Comparison of ENCODE assay signal across 15 cellular contexts in the genomic region with DNA sequence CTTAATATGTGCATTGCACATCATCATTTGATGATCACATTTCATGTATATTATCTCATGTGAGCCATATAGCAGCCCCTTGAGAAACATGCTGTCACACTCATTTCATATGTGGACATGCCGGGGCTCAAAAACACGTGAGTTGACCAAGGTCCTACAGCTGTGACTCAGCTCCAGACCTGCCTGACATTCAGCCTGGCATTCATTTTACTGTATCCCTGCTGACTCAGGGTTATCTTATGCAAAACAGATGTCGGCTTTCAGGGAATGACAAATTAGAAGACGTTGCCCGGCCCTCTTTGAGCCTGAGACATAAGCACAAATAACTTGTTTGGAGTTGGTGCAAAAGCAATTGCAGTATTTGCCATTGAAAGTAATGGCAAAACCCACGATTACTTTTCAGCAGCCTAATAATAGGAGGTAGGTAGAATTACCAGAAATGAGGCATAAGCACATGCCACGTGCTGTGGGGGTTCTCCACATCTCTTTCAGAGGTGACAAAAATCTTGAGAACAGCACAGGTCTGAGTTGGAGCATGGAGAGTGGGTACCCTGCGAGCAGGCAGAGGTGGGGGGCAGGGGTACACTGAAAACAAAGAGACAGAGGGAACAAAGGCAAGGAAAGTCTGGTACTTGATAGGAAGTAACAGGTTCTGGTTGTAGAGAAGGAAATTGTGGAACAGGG.
A peak's percentile ranks its signal among the peaks of the same experiment; 100 is the strongest.
DNase-seq lines count a peak whose midpoint lies in the region; ATAC-seq, FAIRE-seq and TF ChIP-seq lines count a peak whose summit lies in the region.
"Had no signal": no experiment of that assay in that cellular context is flagged by ENCODE, and none has a peak within 500 bp of the region (broad histone marks: within the 10 kb centered on the region; RNA-seq: fewer than 3 reads in every experiment).

No MANE protein-coding gene starts in this region.

- ATAC-seq in activated CD4-positive, alpha-beta T cell treated with anti-CD3 and anti-CD28 coated beads for 36 hours, result peak; percentile 63
- ATAC-seq in GM19397 (IDR thresholded peaks at IDR 0.05; ENCODE audit: unreplicated experiment), result no peak

- no peak overlapping the region for H3K23ac ChIP-seq in H1 (ENCODE audit: insufficient read length)

- no peak overlapping the region for H2BK15ac ChIP-seq in H1 (ENCODE audit: low read length)

- H3K9ac ChIP-seq in H1 (replicated peaks in 1 of 4; ENCODE audit: extremely low read depth in 1 of 4, low read depth in 3 of 4, low read length in 3 of 4) (no peak overlapping the region), smooth muscle cell (ENCODE audit: low read depth) (no peak overlapping the region)

- no peaks in the 10 kb centered on the region for H3K27me3 ChIP-seq in H1 (replicated peaks in 1 of 4; ENCODE audit: control insufficient read depth in 3 of 4, extremely low read depth in 1 of 4, insufficient read depth in 3 of 4, low read length in 3 of 4)
- H3K27me3 ChIP-seq in smooth muscle cell (ENCODE audit: low read depth), result peaks cover 16% of the 10 kb centered on the region
- H3K27me3 ChIP-seq: ovary had no signal

- CTCF ChIA-PET in activated CD4-positive, alpha-beta T cell treated with anti-CD3 and anti-CD28 coated beads for 36 hours (lab: Charles Lee), result interaction anchor here (0.7 kb wide), 1 partner anchor 12 kb away, joined by 3 read pairs; no protein-coding TSS in a partner anchor
- CTCF ChIA-PET in H1 (lab: Charles Lee; ENCODE audit: partially characterized antibody), result interaction anchor here (1.4 kb wide), 1 partner anchor 152 kb away, joined by 4 read pairs; no protein-coding TSS in a partner anchor

- H3K79me1 ChIP-seq in H1 (ENCODE audit: low read depth, low read length), result no peaks in the 10 kb centered on the region

- no peaks in the 10 kb centered on the region for H3K36me3 Mint-ChIP-seq in activated CD4-positive, alpha-beta T cell treated with anti-CD3 and anti-CD28 coated beads for 36 hours (ENCODE audit: low read depth)

- H4K5ac ChIP-seq in H1 (ENCODE audit: insufficient read length, low read depth, low read length), result no peak overlapping the region

- H3K27ac Mint-ChIP-seq in activated CD4-positive, alpha-beta T cell treated with anti-CD3 and anti-CD28 coated beads for 36 hours, result no peak overlapping the region
- H3K27ac Mint-ChIP-seq: activated B cell treated with CpG ODN at 0.5 μM for 24 hours had no signal

- no peaks in the 10 kb centered on the region for H4K20me1 ChIP-seq in H1 (replicated peaks in 1 of 2; ENCODE audit: control insufficient read depth in 1 of 2, insufficient read depth in 2 of 2, low read length in 2 of 2)
- no peaks in the 10 kb centered on the region for H4K20me1 ChIP-seq in smooth muscle cell (ENCODE audit: low read depth)

- no peak for TF ChIP-seq POLR2A in H1 (IDR thresholded peaks at IDR 0.05; ENCODE audit: control extremely low read depth in 1 of 2, low read depth in 2 of 2, low read length in 2 of 2)

- no peak for TF ChIP-seq EP300 in H1 (IDR thresholded peaks at IDR 0.05; ENCODE audit: borderline replicate concordance in 1 of 2, low read depth in 2 of 2, low read length in 2 of 2)

- POLR2A ChIA-PET in activated CD4-positive, alpha-beta T cell treated with anti-CD3 and anti-CD28 coated beads for 36 hours (lab: Charles Lee), result no interaction called here
- POLR2A ChIA-PET in H1 (lab: Charles Lee; ENCODE audit: partially characterized antibody), result no interaction called here

- FAIRE-seq in H1 (lab: Jason Lieb, UNC), result no peak

- TF ChIP-seq RAD21 in H1 (IDR thresholded peaks at IDR 0.05 in 1 of 2, conservative IDR thresholded peaks at IDR 0.05 in 1 of 2; ENCODE audit: low read depth in 2 of 2, low read length in 2 of 2), result no peak

- no peaks in the 10 kb centered on the region for H3F3A ChIP-seq in smooth muscle cell (ENCODE audit: low read depth)

- no peaks in the 10 kb centered on the region for H3K79me2 ChIP-seq in H1 (ENCODE audit: control insufficient read depth in 1 of 2, insufficient read depth in 2 of 2, low read length in 2 of 2)
- H3K79me2 ChIP-seq in smooth muscle cell (ENCODE audit: low read depth), result no peaks in the 10 kb centered on the region

- H4K91ac ChIP-seq in H1 (replicated peaks; ENCODE audit: insufficient read length, low read length), result no peak overlapping the region

- no peaks in the 10 kb centered on the region for H3K23me2 ChIP-seq in H1 (ENCODE audit: low read depth, low read length)

- H2BK12ac ChIP-seq in H1 (ENCODE audit: low read depth, low read length), result no peak overlapping the region

- H3K4ac ChIP-seq in H1 (replicated peaks; ENCODE audit: insufficient read length, low read depth, low read length), result no peak overlapping the region

- no peak overlapping the region; the same call in 1 of the 2 replicates for H2BK5ac ChIP-seq in H1 (ENCODE audit: low read depth, low read length)

- no peaks in the 10 kb centered on the region for H3K36me3 ChIP-seq in H1 (ENCODE audit: control insufficient read depth in 2 of 4, insufficient read depth in 4 of 4, low read length in 3 of 4)
- no peaks in the 10 kb centered on the region for H3K36me3 ChIP-seq in smooth muscle cell (ENCODE audit: low read depth)
- H3K36me3 ChIP-seq: ovary had no signal

- no peak overlapping the region for H2BK120ac ChIP-seq in H1 (replicated peaks; ENCODE audit: low read depth, low read length)

- H3K4me2 ChIP-seq in H1 (ENCODE audit: insufficient read depth in 1 of 2, low read depth in 2 of 2, low read length in 2 of 2) (no peak overlapping the region), smooth muscle cell (peak overlapping the region; percentile 13)

- H2AFZ ChIP-seq in H1 (ENCODE audit: low read length) (0 out of 2 replicates have a peak overlapping the region, but pooled peaks have one; percentile 22), smooth muscle cell (ENCODE audit: low read depth) (no peak overlapping the region)

- H3K4me1 ChIP-seq in H1 (replicated peaks in 1 of 4; ENCODE audit: control insufficient read depth in 3 of 4, insufficient read depth in 4 of 4, low read length in 3 of 4), result peaks cover 0 to 5% (median 0%) of the 10 kb centered on the region in 4 experiments; a peak in 1 of 7 replicates
- no peaks in the 10 kb centered on the region for H3K4me1 ChIP-seq in smooth muscle cell (ENCODE audit: low read depth)

- no peak overlapping the region for H3K4me3 Mint-ChIP-seq in activated CD4-positive, alpha-beta T cell treated with anti-CD3 and anti-CD28 coated beads for 36 hours
- H3K4me3 Mint-ChIP-seq: activated B cell treated with CpG ODN at 0.5 μM for 24 hours had no signal

- H2BK20ac ChIP-seq in H1 (ENCODE audit: low read length), result no peak overlapping the region

- no peak overlapping the region for H2AK5ac ChIP-seq in H1 (ENCODE audit: low read depth, low read length)

- H3K9me3 Mint-ChIP-seq in activated CD4-positive, alpha-beta T cell treated with anti-CD3 and anti-CD28 coated beads for 36 hours (ENCODE audit: low read depth), result peaks cover 6% of the 10 kb centered on the region
- H3K9me3 Mint-ChIP-seq: activated B cell treated with CpG ODN at 0.5 μM for 24 hours had no signal

- no peak for TF ChIP-seq CTCF in H1 (IDR thresholded peaks at IDR 0.05; ENCODE audit: control extremely low read depth in 1 of 3, insufficient read depth in 1 of 3, low read depth in 1 of 3, low read length in 3 of 3)
- TF ChIP-seq CTCF in smooth muscle cell (IDR thresholded peaks at IDR 0.05; ENCODE audit: borderline replicate concordance, insufficient read depth, poor library complexity, severe bottlenecking), result no peak

- H3K27ac ChIP-seq in H1 (ENCODE audit: low read depth, low read length), result no peak overlapping the region
- H3K27ac ChIP-seq in smooth muscle cell (ENCODE audit: low read depth), result peak overlapping the region; percentile 51
- H3K27ac ChIP-seq: ovary had no signal

- 75% methylated on average over 8 of the region's 8 CpGs; no CpG with 5 or more reads in 1 of the 2 experiments for WGBS in H1 (ENCODE audit: extremely low coverage in 1 of 2, insufficient coverage in 1 of 2, insufficient read length in 1 of 2, insufficient replicate concordance in 2 of 2, low coverage in 1 of 2, low lambda C conversion rate in 2 of 2, missing lambda C conversion rate in 1 of 2), 2 experiments
- 38% methylated on average over 8 of the region's 8 CpGs for WGBS in smooth muscle cell (ENCODE audit: low lambda C conversion rate)

- intact Hi-C loops in activated CD4-positive, alpha-beta T cell treated with anti-CD3 and anti-CD28 coated beads for 36 hours (cut with DNase I, micrococcal nuclease), result no loop called here

- no peak overlapping the region for H4K8ac ChIP-seq in H1 (ENCODE audit: extremely low read depth, insufficient read depth, low read length)

- no peak overlapping the region for H3K14ac ChIP-seq in H1 (ENCODE audit: insufficient read length)

- no peak overlapping the region for H3K56ac ChIP-seq in H1 (replicated peaks; ENCODE audit: insufficient read length, low read depth, low read length)

- peaks cover 0 to 5% of the 10 kb centered on the region in 2 experiments; a peak in 1 of 4 replicates for H3K9me3 ChIP-seq in H1 (ENCODE audit: insufficient read depth in 2 of 2, low read depth in 1 of 2, low read length in 1 of 2)
- H3K9me3 ChIP-seq in smooth muscle cell (replicated peaks; ENCODE audit: low read depth), result no peaks in the 10 kb centered on the region
- H3K9me3 ChIP-seq: ovary had no signal

- no peaks in the 10 kb centered on the region for H3K27me3 Mint-ChIP-seq in activated CD4-positive, alpha-beta T cell treated with anti-CD3 and anti-CD28 coated beads for 36 hours
- H3K27me3 Mint-ChIP-seq: activated B cell treated with CpG ODN at 0.5 μM for 24 hours had no signal

- H3K4me3 ChIP-seq in H1 (ENCODE audit: extremely low read depth in 1 of 4, insufficient read depth in 2 of 4, low read depth in 3 of 4, low read length in 4 of 4) (no peak overlapping the region), smooth muscle cell (no peak overlapping the region)
- H3K4me3 ChIP-seq: ovary had no signal

- H3K4me1 Mint-ChIP-seq in activated CD4-positive, alpha-beta T cell treated with anti-CD3 and anti-CD28 coated beads for 36 hours, result peaks cover 8% of the 10 kb centered on the region

- DNase-seq in activated CD4-positive, alpha-beta T cell treated with anti-CD3 and anti-CD28 coated beads for 36 hours, result peak; percentile 11
- no peak for DNase-seq in activated CD4-positive, alpha-beta T cell treated with anti-CD3 and anti-CD28 coated beads, Interleukin-2, amount 50 U/mL, for 1 hour
- DNase-seq in OCI-M1 (lab: John Stamatoyannopoulos, UW), result peak; percentile 2
- no peak for DNase-seq in H1 (ENCODE audit: low read depth in 1 of 2, low spot score in 2 of 2)
- DNase-seq in smooth muscle cell (lab: John Stamatoyannopoulos, UW; ENCODE audit: unreplicated experiment), result no peak
- no peak for DNase-seq in NOMO-1 (lab: John Stamatoyannopoulos, UW; ENCODE audit: unreplicated experiment in 2 of 2)
- DNase-seq in T-helper 2 cell, result no peak
- DNase-seq: 8988T; activated B cell treated with CpG ODN at 0.5 μM for 24 hours; activated T-cell treated with anti-CD3 and anti-CD28 coated beads for 4 hours; anterior cingulate cortex; NCI-H526 treated with DMSO at 0.1 percent for 48 hours; ovary; stimulated activated CD4-positive, alpha-beta T cell treated with anti-CD3 and anti-CD28 coated beads, Interleukin-15, amount 100 ng/mL, for 24 hours had no signal

- no peak overlapping the region for H3K18ac ChIP-seq in H1 (ENCODE audit: extremely low read depth, low read length)

TF ChIP-seq in H1, 55 proteins besides CTCF, POLR2A, EP300 and RAD21 (continues in another document):
- TF ChIP-seq CEBPB (IDR thresholded peaks at IDR 0.05; ENCODE audit: low read depth, low read length) (no peak), CBX5 (IDR thresholded peaks at IDR 0.05; ENCODE audit: low read depth, low read length) (no peak)

Comparison
In these comparisons a context has a peak if more than half of its experiments do, and no peak if none do; other contexts are left out.
1. DNase-seq: peak in activated CD4-positive, alpha-beta T cell treated with anti-CD3 and anti-CD28 coated beads for 36 hours (single experiment) and OCI-M1 (single experiment); none in activated CD4-positive, alpha-beta T cell treated with anti-CD3 and anti-CD28 coated beads, Interleukin-2, amount 50 U/mL, for 1 hour (single experiment), H1 (0 of 2), smooth muscle cell (single experiment), NOMO-1 (0 of 2) and T-helper 2 cell (0 of 5).